ENCODE assay signal across 11 cellular contexts in genomic region chr1:225851810-225852209, GRCh38. TPM values are rescaled to one million over a fixed set of nuclear protein-coding genes. Genes with fewer than 3 reads are reported as not detected.
DNase-seq lines count a peak whose midpoint lies in the region; ATAC-seq, FAIRE-seq and TF ChIP-seq lines count a peak whose summit lies in the region.
"Had no signal": no experiment of that assay in that cellular context is flagged by ENCODE, and none has a peak within 500 bp of the region (broad histone marks: within the 10 kb centered on the region; RNA-seq: fewer than 3 reads in every experiment).

No MANE protein-coding gene starts in this region.

- no peaks in the 10 kb centered on the region for H4K20me1 ChIP-seq in BLaER1

- peak overlapping the region; percentile 85 for H3K4me2 ChIP-seq in BLaER1

- peaks cover 58% of the 10 kb centered on the region for H3K36me3 ChIP-seq in BLaER1
- H3K36me3 ChIP-seq in psoas muscle (ENCODE audit: insufficient read depth in 1 of 2, low read depth in 1 of 2) = peaks cover 2 to 76% of the 10 kb centered on the region in 2 donors

- H3K27ac ChIP-seq in BLaER1 (peak overlapping the region; percentile 68), psoas muscle (no peak overlapping the region)

- TF ChIP-seq CTCF in psoas muscle (IDR thresholded peaks at IDR 0.05) = no peak

- H3K9me3 Mint-ChIP-seq in activated naive CD4-positive, alpha-beta T cell treated with anti-CD3 and anti-CD28 coated beads, Interleukin-2, amount 50 U/mL, for 72 hours = no peaks in the 10 kb centered on the region

- H3K4me3 ChIP-seq in BLaER1 (0 out of 2 replicates have a peak overlapping the region, but pooled peaks have one; percentile 16), psoas muscle (no peak overlapping the region)

- peak; percentile 46 for ATAC-seq in HG03159 (IDR thresholded peaks at IDR 0.05; ENCODE audit: unreplicated experiment)
- peak in 1 of 2 donors; percentile 37 for ATAC-seq in activated naive CD4-positive, alpha-beta T cell treated with anti-CD3 and anti-CD28 coated beads, Interleukin-2, amount 50 U/mL, for 72 hours
- ATAC-seq in psoas muscle = no peak

- 56 to 62% (median 58%) methylated on average over 5 of the region's 5 CpGs for WGBS in psoas muscle, 3 donors

- DNase-seq in GM19239 (ENCODE audit: insufficient read length, low spot score) (peak; percentile 64), NCI-H1694 (lab: John Stamatoyannopoulos, UW) (no peak), NCI-H1930 (lab: John Stamatoyannopoulos, UW) (no peak), psoas muscle (no peak), head of caudate nucleus (no peak)
- no peak for DNase-seq in activated naive CD4-positive, alpha-beta T cell treated with anti-CD3 and anti-CD28 coated beads, Interleukin-2, amount 50 U/mL, for 72 hours (ENCODE audit: low spot score in 2 of 2)
- DNase-seq: NCI-H446 treated with DMSO at 0.1 percent for 48 hours had no signal

- FAIRE-seq in GM19239 (lab: Jason Lieb, UNC) = peak; percentile 85
- FAIRE-seq: astrocyte had no signal

- peak overlapping the region; percentile 63 to 92 for H3K27ac Mint-ChIP-seq in activated naive CD4-positive, alpha-beta T cell treated with anti-CD3 and anti-CD28 coated beads, Interleukin-2, amount 50 U/mL, for 72 hours

- peak overlapping the region; percentile 13; the same call in 1 of the 2 replicates for H3K9ac ChIP-seq in BLaER1

- H3K27me3 ChIP-seq in BLaER1 (no peaks in the 10 kb centered on the region), psoas muscle (ENCODE audit: insufficient read depth in 3 of 3, low read length in 2 of 3) (no peaks in the 10 kb centered on the region)

- H3K36me3 Mint-ChIP-seq in activated naive CD4-positive, alpha-beta T cell treated with anti-CD3 and anti-CD28 coated beads, Interleukin-2, amount 50 U/mL, for 72 hours = peaks cover 9 to 58% of the 10 kb centered on the region in 2 donors

- peaks cover 10% of the 10 kb centered on the region for H3K9me3 ChIP-seq in BLaER1
- H3K9me3 ChIP-seq in psoas muscle = no peaks in the 10 kb centered on the region

- H3K4me1 ChIP-seq in BLaER1 = peaks cover 100% of the 10 kb centered on the region
- no peaks in the 10 kb centered on the region for H3K4me1 ChIP-seq in psoas muscle

- intact Hi-C loops in psoas muscle (cut with DNase I) = no loop called here
- intact Hi-C loops in head of caudate nucleus (cut with DNase I) = no loop called here

RNA-seq across cellular contexts. Expression of gene TMEM63A, which starts 30.4 kb away (rescaled TPM):
- 100 to 1,000 TPM in 1 of 2 donors, 10 to 100 TPM in 1; 67.8 to 115 TPM for total RNA-seq in activated naive CD4-positive, alpha-beta T cell treated with anti-CD3 and anti-CD28 coated beads, Interleukin-2, amount 50 U/mL, for 72 hours
- 10 to 100 TPM; 12.7 to 17.9 (median 16.0) TPM for total RNA-seq in psoas muscle
- 10 to 100 TPM in 2 of 3 donors, 1 to 10 TPM in 1; 7.1 to 14.2 (median 11.4) TPM for polyA plus RNA-seq in psoas muscle

RNA-seq across cellular contexts. Expression of gene LEFTY1, which starts 37.1 kb away (rescaled TPM):
- total RNA-seq in activated naive CD4-positive, alpha-beta T cell treated with anti-CD3 and anti-CD28 coated beads, Interleukin-2, amount 50 U/mL, for 72 hours = under 1 TPM in 1 of 2 donors, not detected in 1; 0.54 TPM
- total RNA-seq in psoas muscle = under 1 TPM in 1 of 4 donors, not detected in 3; 0.26 TPM
- polyA plus RNA-seq in psoas muscle = under 1 TPM in 2 of 3 donors, not detected in 1; 0.08 to 0.13 TPM
- total RNA-seq: Daoy had no signal

RNA-seq across cellular contexts. Expression of gene EPHX1, which starts 41.9 kb away (rescaled TPM):
- 1 to 10 TPM; 3.1 TPM for total RNA-seq in activated naive CD4-positive, alpha-beta T cell treated with anti-CD3 and anti-CD28 coated beads, Interleukin-2, amount 50 U/mL, for 72 hours
- 100 to 1,000 TPM in 2 of 4 donors, 10 to 100 TPM in 2; 65.8 to 209 (median 98.1) TPM for total RNA-seq in psoas muscle
- polyA plus RNA-seq in psoas muscle = 100 to 1,000 TPM in 1 of 3 donors, 10 to 100 TPM in 2; 19.4 to 118 (median 60.4) TPM

Comparison
In these comparisons a context has a peak if more than half of its experiments do, and no peak if none do; other contexts are left out.
1. RNA of gene EPHX1, which starts 41.9 kb away (total RNA-seq): 65.8 to 209 TPM in psoas muscle; 3.1 TPM in activated naive CD4-positive, alpha-beta T cell treated with anti-CD3 and anti-CD28 coated beads, Interleukin-2, amount 50 U/mL, for 72 hours; every median in the first group is over 10 times any median in the second.